ENCODE assay signal across 28 cellular contexts in the genomic region with DNA sequence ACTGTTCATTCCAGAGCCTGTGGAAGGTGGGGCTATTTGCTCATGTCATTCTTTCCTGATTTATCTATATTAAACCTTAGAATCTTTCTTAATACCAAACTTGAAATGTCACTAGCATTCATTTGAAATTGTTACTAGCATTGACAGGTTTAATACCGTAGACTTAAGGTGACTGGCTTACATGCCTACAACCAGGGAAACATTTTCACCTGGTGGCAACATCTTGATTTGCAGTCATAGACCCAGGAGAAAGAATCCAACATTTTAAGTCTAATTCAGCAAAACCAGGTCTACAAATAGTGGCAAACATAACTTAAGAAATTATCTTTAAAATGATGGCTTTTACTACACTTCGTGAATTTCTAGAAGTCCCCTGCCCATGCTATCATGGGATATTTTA.
"Had no signal": no experiment of that assay in that cellular context is flagged by ENCODE, and none has a peak within 500 bp of the region (broad histone marks: within the 10 kb centered on the region; RNA-seq: fewer than 3 reads in every experiment).

No MANE protein-coding gene starts in this region.

- H3K27ac ChIP-seq: gastrocnemius medialis, pancreas, psoas muscle, sigmoid colon, suprapubic skin, tibial artery, WERI-Rb-1 had no signal

- H3K36me3 Mint-ChIP-seq: activated naive CD4-positive, alpha-beta T cell treated with anti-CD3 and anti-CD28 coated beads, Interleukin-2, amount 50 U/mL, for 72 hours; stimulated activated memory B cell treated with anti-CD40 and anti-IgM and Interleukin-4, amounts not matched to agents 10 μg/mL and 1 μg/mL and 100 μg/mL, for 72 hours had no signal

- H3K4me1 ChIP-seq: gastrocnemius medialis, pancreas, psoas muscle, sigmoid colon, suprapubic skin, tibial artery had no signal

- H3K27me3 Mint-ChIP-seq: activated CD4-positive, alpha-beta memory T cell treated with anti-CD3 and anti-CD28 coated beads, Interleukin-2, amount 10 ng/mL, durations not matched to agents 7 days and 5 days; activated CD4-positive, alpha-beta T cell treated with anti-CD3 and anti-CD28 coated beads, Interleukin-2, amount 10 ng/mL, durations not matched to agents 24 days and 14 days; activated T-cell treated with anti-CD3 and anti-CD28 coated beads, Interleukin-2, amount 50 U/mL, for 24 hours; activated T-helper 17 cell treated with anti-CD3 and anti-CD28 coated beads, Interleukin-2, amount 50 U/mL, for 72 hours; stimulated activated memory B cell treated with anti-CD40 and anti-IgM and Interleukin-4, amounts not matched to agents 10 μg/mL and 1 μg/mL and 100 μg/mL, for 72 hours had no signal

- H3K36me3 ChIP-seq: gastrocnemius medialis, pancreas, sigmoid colon, suprapubic skin, tibial artery, WERI-Rb-1 had no signal

- H3K4me2 ChIP-seq: smooth muscle cell had no signal

- DNase-seq: activated CD4-positive, alpha-beta memory T cell treated with anti-CD3 and anti-CD28 coated beads, Interleukin-2, amount 10 ng/mL, durations not matched to agents 7 days and 5 days; activated CD4-positive, alpha-beta T cell treated with anti-CD3 and anti-CD28 coated beads, Interleukin-2, amount 10 ng/mL, durations not matched to agents 24 days and 14 days; activated CD4-positive, CD25-positive, alpha-beta regulatory T cell treated with anti-CD3 and anti-CD28 coated beads, Interleukin-2, amount 50 U/mL, for 72 hours; activated CD8-positive, alpha-beta memory T cell treated with anti-CD3 and anti-CD28 coated beads, Interleukin-2, amount 50 U/mL, for 48 hours; activated T-cell treated with anti-CD3 and anti-CD28 coated beads, Interleukin-2, amount 50 U/mL, for 24 hours; dermis blood vessel endothelial cell; effector CD4-positive, alpha-beta T cell; gastrocnemius medialis; glutamatergic neuron; islet precursor cell; left cardiac atrium; left ventricle myocardium superior; pancreas; psoas muscle; sigmoid colon; stimulated activated CD4-positive, alpha-beta T cell treated with anti-CD3 and anti-CD28 coated beads, Interleukin-1b, Interleukin-23, amount 100 ng/mL, for 48 hours; stimulated activated CD4-positive, alpha-beta T cell treated with anti-CD3 and anti-CD28 coated beads, Interleukin-4, amount 100 ng/mL, for 4 hours; stimulated activated CD8-positive, alpha-beta memory T cell treated with anti-CD3 and anti-CD28 coated beads, Interleukin-4, amount 100 ng/mL, for 48 hours; T-helper 1 cell; tibial artery; WERI-Rb-1 had no signal

- H3K27ac Mint-ChIP-seq: activated CD4-positive, alpha-beta memory T cell treated with anti-CD3 and anti-CD28 coated beads, Interleukin-2, amount 10 ng/mL, durations not matched to agents 7 days and 5 days; activated CD4-positive, alpha-beta T cell treated with anti-CD3 and anti-CD28 coated beads, Interleukin-2, amount 10 ng/mL, durations not matched to agents 24 days and 14 days; activated naive CD4-positive, alpha-beta T cell treated with anti-CD3 and anti-CD28 coated beads, Interleukin-2, amount 50 U/mL, for 72 hours; activated T-cell treated with anti-CD3 and anti-CD28 coated beads, Interleukin-2, amount 50 U/mL, for 24 hours; activated T-helper 17 cell treated with anti-CD3 and anti-CD28 coated beads, Interleukin-2, amount 50 U/mL, for 72 hours; nephron; stimulated activated memory B cell treated with anti-CD40 and anti-IgM and Interleukin-4, amounts not matched to agents 10 μg/mL and 1 μg/mL and 100 μg/mL, for 72 hours; T-helper 2 cell treated with Interferon-gamma antibody and Interleukin-4, amounts not matched to agents 5 μg/mL and 100 μg/mL, for 36 hours had no signal

- H3K9me3 Mint-ChIP-seq: activated CD4-positive, alpha-beta T cell treated with anti-CD3 and anti-CD28 coated beads, Interleukin-2, amount 10 ng/mL, durations not matched to agents 24 days and 14 days; stimulated activated memory B cell treated with anti-CD40 and anti-IgM and Interleukin-4, amounts not matched to agents 10 μg/mL and 1 μg/mL and 100 μg/mL, for 72 hours; T-helper 2 cell treated with Interferon-gamma antibody and Interleukin-4, amounts not matched to agents 5 μg/mL and 100 μg/mL, for 36 hours had no signal

- H3K4me1 Mint-ChIP-seq: activated CD4-positive, alpha-beta memory T cell treated with anti-CD3 and anti-CD28 coated beads, Interleukin-2, amount 10 ng/mL, durations not matched to agents 7 days and 5 days; activated CD4-positive, alpha-beta T cell treated with anti-CD3 and anti-CD28 coated beads, Interleukin-2, amount 10 ng/mL, durations not matched to agents 24 days and 14 days; activated T-helper 17 cell treated with anti-CD3 and anti-CD28 coated beads, Interleukin-2, amount 50 U/mL, for 72 hours; nephron had no signal

- ATAC-seq: activated naive CD4-positive, alpha-beta T cell treated with anti-CD3 and anti-CD28 coated beads, Interleukin-2, amount 50 U/mL, for 72 hours; activated T-helper 17 cell treated with anti-CD3 and anti-CD28 coated beads, Interleukin-2, amount 50 U/mL, for 72 hours; gastrocnemius medialis; left cardiac atrium; left ventricle myocardium superior; pancreas; psoas muscle; stimulated activated memory B cell treated with anti-CD40 and anti-IgM and Interleukin-4, amounts not matched to agents 10 μg/mL and 1 μg/mL and 100 μg/mL, for 72 hours had no signal

- H3K9me3 ChIP-seq: gastrocnemius medialis, pancreas, psoas muscle, sigmoid colon had no signal

- H3K4me3 ChIP-seq: gastrocnemius medialis, pancreas, psoas muscle, sigmoid colon, smooth muscle cell, suprapubic skin, tibial artery had no signal

- H3K27me3 ChIP-seq: gastrocnemius medialis, pancreas, sigmoid colon, suprapubic skin, tibial artery had no signal

- H3K4me3 Mint-ChIP-seq: activated CD4-positive, alpha-beta memory T cell treated with anti-CD3 and anti-CD28 coated beads, Interleukin-2, amount 10 ng/mL, durations not matched to agents 7 days and 5 days; activated CD4-positive, alpha-beta T cell treated with anti-CD3 and anti-CD28 coated beads, Interleukin-2, amount 10 ng/mL, durations not matched to agents 24 days and 14 days; activated T-cell treated with anti-CD3 and anti-CD28 coated beads, Interleukin-2, amount 50 U/mL, for 24 hours; activated T-helper 17 cell treated with anti-CD3 and anti-CD28 coated beads, Interleukin-2, amount 50 U/mL, for 72 hours; nephron; stimulated activated memory B cell treated with anti-CD40 and anti-IgM and Interleukin-4, amounts not matched to agents 10 μg/mL and 1 μg/mL and 100 μg/mL, for 72 hours; T-helper 2 cell treated with Interferon-gamma antibody and Interleukin-4, amounts not matched to agents 5 μg/mL and 100 μg/mL, for 36 hours had no signal
